9 cellular contexts compared by ENCODE assay signal in genomic region chr4:148044889-148045352, GRCh38.
DNase-seq lines count a peak whose midpoint lies in the region; ATAC-seq and TF ChIP-seq lines count a peak whose summit lies in the region.
"Had no signal": no experiment of that assay in that cellular context is flagged by ENCODE, and none has a peak within 500 bp of the region (broad histone marks: within the 10 kb centered on the region; RNA-seq: fewer than 3 reads in every experiment).

No MANE protein-coding gene starts in this region.

- H3F3A ChIP-seq in SU-DHL-6 (ENCODE audit: insufficient read depth), result no peaks in the 10 kb centered on the region

- no peaks in the 10 kb centered on the region for H3K9me3 ChIP-seq in SU-DHL-6 (ENCODE audit: insufficient read depth, low read length)

- peak overlapping the region in 7 of 10 donors; percentile 14 to 83 (median 53) for H3K27ac Mint-ChIP-seq in naive thymus-derived CD8-positive, alpha-beta T cell

- H3K4me1 Mint-ChIP-seq in naive thymus-derived CD8-positive, alpha-beta T cell, result peaks cover 3 to 37% (median 28%) of the 10 kb centered on the region in 4 donors

- DNase-seq in naive thymus-derived CD8-positive, alpha-beta T cell, result peak in 5 of 10 donors; percentile 19 to 63 (median 52)
- no peak for DNase-seq in SKM-1 treated with dmso at 0.1 percent for 144 hours (lab: John Stamatoyannopoulos, UW; ENCODE audit: unreplicated experiment)
- no peak for DNase-seq in SK-N-DZ (ENCODE audit: low spot score)
- no peak for DNase-seq in GF-D8 (lab: John Stamatoyannopoulos, UW)
- DNase-seq in stimulated activated CD4-positive, alpha-beta T cell treated with anti-CD3 and anti-CD28 coated beads, Interleukin-4, amount 100 ng/mL, for 1 hour, result no peak

- peaks cover 0 to 11% (median 0%) of the 10 kb centered on the region in 3 donors for H3K36me3 Mint-ChIP-seq in naive thymus-derived CD8-positive, alpha-beta T cell

- ATAC-seq in GM18873 (IDR thresholded peaks at IDR 0.05; ENCODE audit: low FRiP score, unreplicated experiment) (peak; percentile 96), HG02852 (IDR thresholded peaks at IDR 0.05; ENCODE audit: unreplicated experiment) (peak; percentile 95)
- peak; percentile 86 to 92 for ATAC-seq in naive thymus-derived CD8-positive, alpha-beta T cell
- ATAC-seq: Panc1 had no signal

- H3K9me2 ChIP-seq in SU-DHL-6 (replicated peaks; ENCODE audit: insufficient read depth, low read length), result no peaks in the 10 kb centered on the region

- no peaks in the 10 kb centered on the region for H3K36me3 ChIP-seq in SU-DHL-6 (ENCODE audit: low read length)

- H3K27ac ChIP-seq in SU-DHL-6 (ENCODE audit: low read depth, low read length), result no peak overlapping the region

- H3K27me3 ChIP-seq in SU-DHL-6 (ENCODE audit: low read length), result no peaks in the 10 kb centered on the region

- peaks cover 0 to 3% (median 0%) of the 10 kb centered on the region in 9 donors for H3K9me3 Mint-ChIP-seq in naive thymus-derived CD8-positive, alpha-beta T cell

- POLR2A ChIA-PET in naive thymus-derived CD8-positive, alpha-beta T cell (lab: Charles Lee), result interaction anchor here (0.8 to 1.8 kb wide), 3 partner anchors 10 to 398 kb away, joined by 3 to 4 read pairs (median 3); partner anchors contain the start of gene NR3C2

- no peak overlapping the region for H3K4me2 ChIP-seq in SU-DHL-6 (ENCODE audit: low read depth, low read length, poor library complexity, severe bottlenecking)

- no peak overlapping the region for H3K4me3 Mint-ChIP-seq in naive thymus-derived CD8-positive, alpha-beta T cell

- no peak overlapping the region for H3K4me3 ChIP-seq in SU-DHL-6 (ENCODE audit: insufficient read depth, low read length, poor library complexity, severe bottlenecking)

- TF ChIP-seq CTCF in SU-DHL-6 (IDR thresholded peaks at IDR 0.05; ENCODE audit: insufficient read depth, low read length, poor library complexity, severe bottlenecking), result peak; percentile 13

- no peaks in the 10 kb centered on the region for H3K27me3 Mint-ChIP-seq in naive thymus-derived CD8-positive, alpha-beta T cell

- no peaks in the 10 kb centered on the region for H3K79me2 ChIP-seq in SU-DHL-6 (ENCODE audit: insufficient read depth, low read length)

- no peak overlapping the region for H3K9ac ChIP-seq in SU-DHL-6 (ENCODE audit: low read length)

- H2AFZ ChIP-seq in SU-DHL-6 (ENCODE audit: low read depth, low read length, severe bottlenecking), result no peak overlapping the region

- no peaks in the 10 kb centered on the region for H4K20me1 ChIP-seq in SU-DHL-6 (ENCODE audit: low read depth, low read length)
